In the genomic region with DNA sequence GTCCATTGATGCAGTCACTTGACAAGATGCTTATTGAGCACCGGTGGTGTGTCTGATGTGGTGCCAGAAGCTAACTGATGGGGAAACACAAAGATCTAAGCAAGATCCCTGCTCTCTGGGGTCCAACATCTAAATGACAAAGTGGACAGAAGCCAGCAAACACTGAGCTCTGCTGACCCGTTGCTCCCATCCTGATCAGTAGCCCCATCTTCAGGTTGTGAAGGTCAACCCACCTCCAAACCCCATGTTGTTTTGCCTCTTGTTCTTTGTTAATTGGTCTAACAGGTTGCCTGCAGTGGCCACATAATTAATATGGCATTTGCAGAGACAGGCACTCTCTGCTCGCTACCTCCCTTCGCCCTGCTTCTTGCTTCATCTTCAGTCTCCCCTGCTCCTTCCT, we compare ENCODE assay signal across 1 cellular context.
TF ChIP-seq lines count a peak whose summit lies in the region.

No MANE protein-coding gene starts in this region.

TF ChIP-seq in H1, 55 proteins besides CTCF, POLR2A, EP300 and RAD21:
- TF ChIP-seq EZH2 (IDR thresholded peaks at IDR 0.05; ENCODE audit: low read depth, low read length, severe bottlenecking) (no peak), ZNF274 (IDR thresholded peaks at IDR 0.05; ENCODE audit: borderline replicate concordance, extremely low read depth, low read length) (no peak), TAF7 (optimal IDR thresholded peaks at IDR 0.05; ENCODE audit: borderline replicate concordance, low read depth, low read length) (no peak), BRCA1 (IDR thresholded peaks at IDR 0.05; ENCODE audit: low read depth, low read length) (no peak), JUN (IDR thresholded peaks at IDR 0.05; ENCODE audit: low read depth, low read length) (no peak), CBX5 (IDR thresholded peaks at IDR 0.05; ENCODE audit: low read depth, low read length) (no peak), CBX8 (IDR thresholded peaks at IDR 0.05; ENCODE audit: borderline replicate concordance, low read depth, low read length) (no peak)
